Comparison of ENCODE assay signal across 8 cellular contexts in genomic region chr16:1300664-1301476, GRCh38. TPM values are rescaled to one million over a fixed set of nuclear protein-coding genes. Genes with fewer than 3 reads are reported as not detected.
DNase-seq lines count a peak whose midpoint lies in the region; ATAC-seq and TF ChIP-seq lines count a peak whose summit lies in the region.

No MANE protein-coding gene starts in this region.

- TF ChIP-seq CTCF in GM12874 (IDR thresholded peaks at IDR 0.05; ENCODE audit: insufficient read depth, low read depth, low read length), result peak; percentile 99
- peak; percentile 84 for TF ChIP-seq CTCF in mesothelial cell of epicardium (IDR thresholded peaks at IDR 0.05; ENCODE audit: unreplicated experiment)

- peak; percentile 34 for DNase-seq in NCI-H2029 (lab: John Stamatoyannopoulos, UW)
- peak; percentile 82 for DNase-seq in activated CD4-positive, alpha-beta memory T cell treated with anti-CD3 and anti-CD28 coated beads for 36 hours
- DNase-seq in effector CD8-positive, alpha-beta T cell (lab: John Stamatoyannopoulos, UW), result peak; percentile 68
- peak in 1 of 2 experiments; percentile 88 for DNase-seq in mesothelial cell of epicardium (ENCODE audit: low spot score in 2 of 2, unreplicated experiment in 2 of 2)
- peak; percentile 38 to 58 for DNase-seq in stimulated activated CD8-positive, alpha-beta memory T cell treated with anti-CD3 and anti-CD28 coated beads, Interleukin-4, amount 100 ng/mL, for 1 hour (ENCODE audit: low read depth in 2 of 2, low spot score in 1 of 2)

- H3K4me3 Mint-ChIP-seq in activated CD4-positive, alpha-beta memory T cell treated with anti-CD3 and anti-CD28 coated beads for 36 hours, result no peak overlapping the region
- H3K4me3 Mint-ChIP-seq in mesothelial cell of epicardium, result no peak overlapping the region

- intact Hi-C loops in activated CD4-positive, alpha-beta memory T cell treated with anti-CD3 and anti-CD28 coated beads for 36 hours (cut with micrococcal nuclease), result no loop called here

- H3K27me3 Mint-ChIP-seq in activated CD4-positive, alpha-beta memory T cell treated with anti-CD3 and anti-CD28 coated beads for 36 hours, result peaks cover 11% of the 10 kb centered on the region
- peaks cover 18% of the 10 kb centered on the region for H3K27me3 Mint-ChIP-seq in mesothelial cell of epicardium (ENCODE audit: low read depth)

- CTCF ChIA-PET in activated CD4-positive, alpha-beta memory T cell treated with anti-CD3 and anti-CD28 coated beads for 36 hours (lab: Charles Lee), result interaction anchor here (0.6 to 1.7 kb wide), 10 partner anchors 8 to 424 kb away, joined by 3 to 7 read pairs (median 3); no protein-coding TSS in a partner anchor

- no peak for ATAC-seq in GM21528 (IDR thresholded peaks at IDR 0.05; ENCODE audit: low FRiP score, unreplicated experiment)
- ATAC-seq in GM21786 (IDR thresholded peaks at IDR 0.05; ENCODE audit: unreplicated experiment), result no peak

- no peaks in the 10 kb centered on the region for H3K9me3 Mint-ChIP-seq in activated CD4-positive, alpha-beta memory T cell treated with anti-CD3 and anti-CD28 coated beads for 36 hours
- H3K9me3 Mint-ChIP-seq in mesothelial cell of epicardium, result no peaks in the 10 kb centered on the region

- H3K36me3 Mint-ChIP-seq in activated CD4-positive, alpha-beta memory T cell treated with anti-CD3 and anti-CD28 coated beads for 36 hours, result no peaks in the 10 kb centered on the region
- no peaks in the 10 kb centered on the region for H3K36me3 Mint-ChIP-seq in mesothelial cell of epicardium

- POLR2A ChIA-PET in activated CD4-positive, alpha-beta memory T cell treated with anti-CD3 and anti-CD28 coated beads for 36 hours (lab: Charles Lee), result interaction anchor here (1.2 kb wide), 1 partner anchor 405 kb away, joined by 3 read pairs; the partner anchor contains the start of gene MAPK8IP3

- peaks cover 27% of the 10 kb centered on the region for H3K4me1 Mint-ChIP-seq in activated CD4-positive, alpha-beta memory T cell treated with anti-CD3 and anti-CD28 coated beads for 36 hours (ENCODE audit: low read depth)
- H3K4me1 Mint-ChIP-seq in mesothelial cell of epicardium, result peaks cover 24% of the 10 kb centered on the region

- H3K27ac Mint-ChIP-seq in activated CD4-positive, alpha-beta memory T cell treated with anti-CD3 and anti-CD28 coated beads for 36 hours, result no peak overlapping the region
- H3K27ac Mint-ChIP-seq in mesothelial cell of epicardium, result no peak overlapping the region

RNA-seq across cellular contexts. Expression of gene UBE2I, which starts 8.6 kb away (rescaled TPM):
- 100 to 1,000 TPM; 248 to 249 TPM for total RNA-seq in activated CD4-positive, alpha-beta memory T cell treated with anti-CD3 and anti-CD28 coated beads for 36 hours
- total RNA-seq in mesothelial cell of epicardium, result 205 to 214 TPM (median 208 TPM) in 3 replicates

RNA-seq across cellular contexts. Expression of gene BAIAP3, which starts 32.6 kb away (rescaled TPM):
- under 1 TPM; 0.17 to 0.31 TPM for total RNA-seq in activated CD4-positive, alpha-beta memory T cell treated with anti-CD3 and anti-CD28 coated beads for 36 hours
- total RNA-seq in mesothelial cell of epicardium, result 1.3 to 2.4 TPM (median 2.3 TPM) in 3 replicates

RNA-seq across cellular contexts. Expression of gene TPSD1, which starts 45.0 kb away (rescaled TPM):
- not detected for total RNA-seq in activated CD4-positive, alpha-beta memory T cell treated with anti-CD3 and anti-CD28 coated beads for 36 hours
- total RNA-seq in mesothelial cell of epicardium, result not detected in 3 replicates

RNA-seq across cellular contexts. Expression of gene TSR3, which starts 50.8 kb away (rescaled TPM):
- total RNA-seq in activated CD4-positive, alpha-beta memory T cell treated with anti-CD3 and anti-CD28 coated beads for 36 hours, result 10 to 100 TPM; 59.6 to 60.8 TPM
- 42.1 to 43.7 TPM (median 42.7 TPM) in 3 replicates for total RNA-seq in mesothelial cell of epicardium

RNA-seq across cellular contexts. Expression of gene GNPTG, which starts 50.9 kb away (rescaled TPM):
- total RNA-seq in activated CD4-positive, alpha-beta memory T cell treated with anti-CD3 and anti-CD28 coated beads for 36 hours, result 10 to 100 TPM; 19.0 to 19.1 TPM
- total RNA-seq in mesothelial cell of epicardium, result 47.8 to 52.9 TPM (median 48.4 TPM) in 3 replicates
